ENCODE assay signal across 8 cellular contexts in genomic region chr10:120221873-120222485, GRCh38.
DNase-seq lines count a peak whose midpoint lies in the region; ATAC-seq, FAIRE-seq and TF ChIP-seq lines count a peak whose summit lies in the region.

No MANE protein-coding gene starts in this region.

- intact Hi-C loops in endothelial cell of umbilical vein (cut with micrococcal nuclease) = loop anchor here (1.0 to 10.0 kb wide), 8 partner anchors 115 to 1513 kb away; partner anchors contain the start of gene WDR11

- CTCF ChIA-PET in endothelial cell of umbilical vein (lab: Charles Lee) = interaction anchor here (0.5 to 4.6 kb wide), 46 partner anchors 8 to 1514 kb away, joined by 3 to 59 read pairs (median 4); partner anchors contain the start of genes PLPP4 and WDR11

- ATAC-seq in HG03460 (IDR thresholded peaks at IDR 0.05; ENCODE audit: unreplicated experiment) (no peak), HG02884 (IDR thresholded peaks at IDR 0.05; ENCODE audit: unreplicated experiment) (no peak)

- H3K27ac ChIP-seq in endothelial cell of umbilical vein (ENCODE audit: insufficient read depth, low read depth, low read length) = no peak overlapping the region
- no peak overlapping the region for H3K27ac ChIP-seq in small intestine (ENCODE audit: low read depth in 1 of 2, low read length in 1 of 2)

- peak; percentile 85 for FAIRE-seq in endothelial cell of umbilical vein (lab: Jason Lieb, UNC)
- FAIRE-seq in small intestine (lab: Jason Lieb, UNC) = no peak

- no peak overlapping the region for H2AFZ ChIP-seq in endothelial cell of umbilical vein (ENCODE audit: low read depth, low read length)

- in situ Hi-C loops in Caki2 (cut with HindIII; ENCODE audit: low pct_unique_long_range_greater_than_20kb, low sequenced_read_pairs) = no loop called here

- no peaks in the 10 kb centered on the region for H3K9me1 ChIP-seq in endothelial cell of umbilical vein (replicated peaks; ENCODE audit: control insufficient read depth, extremely low read depth, insufficient read depth, low read length)

- TF ChIP-seq POLR2A in endothelial cell of umbilical vein (IDR thresholded peaks at IDR 0.05; ENCODE audit: low read depth, low read length) = no peak

- H3K4me1 ChIP-seq in endothelial cell of umbilical vein (ENCODE audit: control insufficient read depth, extremely low read depth, insufficient read depth, low read length) (no peaks in the 10 kb centered on the region), small intestine (ENCODE audit: control insufficient read depth in 2 of 2, insufficient read depth in 1 of 2, low read depth in 1 of 2, low read length in 1 of 2) (no peaks in the 10 kb centered on the region)

- no peak overlapping the region for H3K4me2 ChIP-seq in endothelial cell of umbilical vein (ENCODE audit: insufficient read depth, low read length)

- WGBS in small intestine, 3 donors = 36 to 54% (median 50%) methylated on average over 4 of the region's 4 CpGs

- BruUV-seq in endothelial cell of umbilical vein (replicated peaks; lab: Mats Ljungman, UMichigan) = no TSS peak

- H3K9ac ChIP-seq in endothelial cell of umbilical vein (replicated peaks; ENCODE audit: extremely low read depth, insufficient read depth, low read length) = no peak overlapping the region

- DNase-seq in Caki2 (ENCODE audit: low read depth) = peak; percentile 50
- peak; percentile 22 for DNase-seq in H4 (ENCODE audit: low spot score)
- peak; percentile 28 for DNase-seq in NOMO-1 treated with DMSO at 0.1 percent for 48 hours (lab: John Stamatoyannopoulos, UW; ENCODE audit: unreplicated experiment)
- peak; percentile 64 for DNase-seq in endothelial cell of umbilical vein (ENCODE audit: low read depth, low spot score)
- peak; percentile 56 for DNase-seq in small intestine
- no peak for DNase-seq in NCI-H2029 (lab: John Stamatoyannopoulos, UW)

- H3K4me3 ChIP-seq in endothelial cell of umbilical vein (replicated peaks in 1 of 3; ENCODE audit: insufficient read depth in 1 of 3, low read depth in 1 of 3, low read length in 3 of 3) = no peak overlapping the region
- H3K4me3 ChIP-seq in small intestine (ENCODE audit: low read depth in 1 of 2, low read length in 2 of 2) = no peak overlapping the region

- H3K9me3 ChIP-seq in endothelial cell of umbilical vein (replicated peaks; ENCODE audit: control insufficient read depth, insufficient read depth, low read length) (no peaks in the 10 kb centered on the region), small intestine (ENCODE audit: control insufficient read depth, low read depth) (no peaks in the 10 kb centered on the region)

- POLR2A ChIA-PET in endothelial cell of umbilical vein (lab: Charles Lee) = no interaction called here

- H3K36me3 ChIP-seq in endothelial cell of umbilical vein (ENCODE audit: control insufficient read depth in 2 of 2, extremely low read depth in 1 of 2, insufficient read depth in 2 of 2, low read length in 2 of 2) = no peaks in the 10 kb centered on the region
- no peaks in the 10 kb centered on the region for H3K36me3 ChIP-seq in small intestine (ENCODE audit: control insufficient read depth in 2 of 2, insufficient read depth in 2 of 2, low read length in 2 of 2)

- dilution Hi-C loops in endothelial cell of umbilical vein (cut with MboI; ENCODE audit: extremely low pct_ligation_motif_present, low sequenced_read_pairs) = no loop called here

- H3K27me3 ChIP-seq in endothelial cell of umbilical vein (ENCODE audit: control insufficient read depth in 2 of 2, insufficient read depth in 2 of 2, low read length in 2 of 2) (no peaks in the 10 kb centered on the region), small intestine (ENCODE audit: control insufficient read depth in 2 of 2, insufficient read depth in 2 of 2, low read length in 2 of 2) (peaks cover 0 to 3% of the 10 kb centered on the region in 2 donors)

- H3K79me2 ChIP-seq in endothelial cell of umbilical vein (ENCODE audit: control insufficient read depth, insufficient read depth, low read length) = no peaks in the 10 kb centered on the region

- no peaks in the 10 kb centered on the region for H4K20me1 ChIP-seq in endothelial cell of umbilical vein (replicated peaks; ENCODE audit: control insufficient read depth, extremely low read depth, insufficient read depth, low read length)

- peak; percentile 64 to 65 for TF ChIP-seq CTCF in endothelial cell of umbilical vein (IDR thresholded peaks at IDR 0.05; ENCODE audit: extremely low read depth in 1 of 2, insufficient read depth in 1 of 2, low read depth in 1 of 2, low read length in 2 of 2)

TF ChIP-seq in endothelial cell of umbilical vein, 7 proteins besides CTCF, POLR2A, EP300 and RAD21:
- no peak for TF ChIP-seq POLR2AphosphoS5 (IDR thresholded peaks at IDR 0.05; ENCODE audit: insufficient read depth, low read depth, low read length)
- no peak for TF ChIP-seq FOS (IDR thresholded peaks at IDR 0.05; ENCODE audit: borderline replicate concordance, insufficient read depth, low read length)
- TF ChIP-seq JUN (IDR thresholded peaks at IDR 0.05; ENCODE audit: borderline replicate concordance, insufficient read depth, insufficient read length, low read depth) = no peak
- TF ChIP-seq GATA2 (IDR thresholded peaks at IDR 0.05; ENCODE audit: insufficient read depth, insufficient read length, low read depth, low read length) = no peak
